17 cellular contexts compared by ENCODE assay signal in genomic region chr13:51221108-51221507, GRCh38. TPM values are rescaled to one million over a fixed set of nuclear protein-coding genes. Genes with fewer than 3 reads are reported as not detected.
A peak's percentile ranks its signal among the peaks of the same experiment; 100 is the strongest.
DNase-seq lines count a peak whose midpoint lies in the region; ATAC-seq and TF ChIP-seq lines count a peak whose summit lies in the region.
"Had no signal": no experiment of that assay in that cellular context is flagged by ENCODE, and none has a peak within 500 bp of the region (broad histone marks: within the 10 kb centered on the region; RNA-seq: fewer than 3 reads in every experiment).

No MANE protein-coding gene starts in this region.

- no peak for TF ChIP-seq POLR2A in breast epithelium (IDR thresholded peaks at IDR 0.05)

- H3K4me3 Mint-ChIP-seq in stimulated activated naive CD8-positive, alpha-beta T cell treated with anti-CD3 and anti-CD28 coated beads, Interleukin-15, Interleukin-2, amounts not matched to agents 100 ng/mL and 50 ng/mL, for 24 hours, result peak overlapping the region; percentile 72
- H3K4me3 Mint-ChIP-seq in activated B cell treated with CpG ODN at 0.5 μM for 24 hours, result peak overlapping the region; percentile 81

- peaks cover 1% of the 10 kb centered on the region for H3K36me3 ChIP-seq in iPS-18a (ENCODE audit: control insufficient read depth, low read depth, low read length)
- no peaks in the 10 kb centered on the region for H3K36me3 ChIP-seq in breast epithelium
- H3K36me3 ChIP-seq in BE2C, result no peaks in the 10 kb centered on the region
- H3K36me3 ChIP-seq: right atrium auricular region, SJSA1, vagina had no signal

- H3K4me1 Mint-ChIP-seq in stimulated activated naive CD8-positive, alpha-beta T cell treated with anti-CD3 and anti-CD28 coated beads, Interleukin-15, Interleukin-2, amounts not matched to agents 100 ng/mL and 50 ng/mL, for 24 hours (ENCODE audit: low read depth), result peaks cover 6% of the 10 kb centered on the region
- peaks cover 7% of the 10 kb centered on the region for H3K4me1 Mint-ChIP-seq in activated B cell treated with CpG ODN at 0.5 μM for 24 hours

- H3K27me3 ChIP-seq in iPS-18a (ENCODE audit: control insufficient read depth, insufficient read depth, low read length), result peaks cover 13% of the 10 kb centered on the region
- H3K27me3 ChIP-seq in breast epithelium, result no peaks in the 10 kb centered on the region
- peaks cover 5% of the 10 kb centered on the region for H3K27me3 ChIP-seq in BE2C
- H3K27me3 ChIP-seq: right atrium auricular region, vagina had no signal

- POLR2A ChIA-PET in activated B cell treated with CpG ODN at 0.5 μM for 24 hours (lab: Charles Lee), result no interaction called here

- CTCF ChIA-PET in activated B cell treated with CpG ODN at 0.5 μM for 24 hours (lab: Charles Lee), result interaction anchor here (1.1 kb wide), 1 partner anchor 577 kb away, joined by 3 read pairs; no protein-coding TSS in a partner anchor

- H3K4me3 ChIP-seq in iPS-18a (ENCODE audit: low read length) (peak overlapping the region; percentile 83), breast epithelium (no peak overlapping the region), BE2C (ENCODE audit: low read depth, low read length) (no peak overlapping the region; the same call in 1 of the 2 replicates)

- peaks cover 34% of the 10 kb centered on the region for H3K4me1 ChIP-seq in iPS-18a (ENCODE audit: control insufficient read depth, low read depth, low read length)
- no peaks in the 10 kb centered on the region for H3K4me1 ChIP-seq in breast epithelium
- peaks cover 24% of the 10 kb centered on the region for H3K4me1 ChIP-seq in BE2C

- H3K27ac Mint-ChIP-seq in stimulated activated naive CD8-positive, alpha-beta T cell treated with anti-CD3 and anti-CD28 coated beads, Interleukin-15, Interleukin-2, amounts not matched to agents 100 ng/mL and 50 ng/mL, for 24 hours, result no peak overlapping the region
- no peak overlapping the region for H3K27ac Mint-ChIP-seq in activated B cell treated with CpG ODN at 0.5 μM for 24 hours

- TF ChIP-seq CTCF in activated B cell treated with CpG ODN at 0.5 μM for 24 hours (IDR thresholded peaks at IDR 0.05), result no peak
- no peak for TF ChIP-seq CTCF in breast epithelium (IDR thresholded peaks at IDR 0.05)
- no peak for TF ChIP-seq CTCF in BE2C (IDR thresholded peaks at IDR 0.05; ENCODE audit: low read depth, low read length)

- no peak for ATAC-seq in stimulated activated naive CD8-positive, alpha-beta T cell treated with anti-CD3 and anti-CD28 coated beads, Interleukin-15, Interleukin-2, amounts not matched to agents 100 U/mL and 50 U/mL, for 24 hours
- ATAC-seq in activated B cell treated with CpG ODN at 0.5 μM for 24 hours (ENCODE audit: low read depth), result no peak
- no peak for ATAC-seq in GM18517 (IDR thresholded peaks at IDR 0.05; ENCODE audit: unreplicated experiment)
- no peak for ATAC-seq in GM18520 (IDR thresholded peaks at IDR 0.05; ENCODE audit: unreplicated experiment)

- intact Hi-C loops in activated B cell treated with CpG ODN at 0.5 μM for 24 hours (cut with micrococcal nuclease) (loop anchor here (5.0 kb wide), 1 partner anchor 581 kb away; the partner anchor contains the start of gene DHRS12), breast epithelium (cut with DNase I; ENCODE audit: low total_unique reads) (no loop called here)

- H3K9me3 ChIP-seq in iPS-18a (ENCODE audit: control insufficient read depth, low read depth, low read length) (no peaks in the 10 kb centered on the region), breast epithelium (no peaks in the 10 kb centered on the region), BE2C (no peaks in the 10 kb centered on the region)
- H3K9me3 ChIP-seq: right atrium auricular region, SJSA1, vagina had no signal

- H3K9me3 Mint-ChIP-seq in stimulated activated naive CD8-positive, alpha-beta T cell treated with anti-CD3 and anti-CD28 coated beads, Interleukin-15, Interleukin-2, amounts not matched to agents 100 ng/mL and 50 ng/mL, for 24 hours, result no peaks in the 10 kb centered on the region
- no peaks in the 10 kb centered on the region for H3K9me3 Mint-ChIP-seq in activated B cell treated with CpG ODN at 0.5 μM for 24 hours
- H3K9me3 Mint-ChIP-seq: stimulated activated naive B cell treated with anti-CD40 and anti-IgM and Interleukin-4, amounts not matched to agents 10 μg/mL and 1 μg/mL and 100 μg/mL, for 72 hours had no signal

- H3K36me3 Mint-ChIP-seq in stimulated activated naive CD8-positive, alpha-beta T cell treated with anti-CD3 and anti-CD28 coated beads, Interleukin-15, Interleukin-2, amounts not matched to agents 100 ng/mL and 50 ng/mL, for 24 hours (ENCODE audit: low read depth), result no peaks in the 10 kb centered on the region
- H3K36me3 Mint-ChIP-seq in activated B cell treated with CpG ODN at 0.5 μM for 24 hours (ENCODE audit: low read depth), result no peaks in the 10 kb centered on the region
- H3K36me3 Mint-ChIP-seq: stimulated activated naive B cell treated with anti-CD40 and anti-IgM and Interleukin-4, amounts not matched to agents 10 μg/mL and 1 μg/mL and 100 μg/mL, for 72 hours had no signal

- peaks cover 59% of the 10 kb centered on the region for H3K27me3 Mint-ChIP-seq in stimulated activated naive CD8-positive, alpha-beta T cell treated with anti-CD3 and anti-CD28 coated beads, Interleukin-15, Interleukin-2, amounts not matched to agents 100 ng/mL and 50 ng/mL, for 24 hours
- H3K27me3 Mint-ChIP-seq in activated B cell treated with CpG ODN at 0.5 μM for 24 hours, result peaks cover 51% of the 10 kb centered on the region

- H3K27ac ChIP-seq in iPS-18a (ENCODE audit: low read length) (no peak overlapping the region), breast epithelium (no peak overlapping the region)
- H3K27ac ChIP-seq: right atrium auricular region, SJSA1, vagina had no signal

- no peak overlapping the region for H3K9ac ChIP-seq in iPS-18a (ENCODE audit: low read length)

- DNase-seq in stimulated activated naive CD8-positive, alpha-beta T cell treated with anti-CD3 and anti-CD28 coated beads, Interleukin-15, Interleukin-2, amounts not matched to agents 100 U/mL and 50 U/mL, for 24 hours, result no peak
- DNase-seq in activated B cell treated with CpG ODN at 0.5 μM for 24 hours (no peak), breast epithelium (ENCODE audit: low spot score in 2 of 2) (no peak), BE2C (no peak)
- DNase-seq: activated effector memory CD4-positive, alpha-beta T cell treated with Interleukin-2 at 50 U/mL for 16 hours; AML-193; NCI-H2107; NK-92 treated with Interleukin-12 subunit alpha and Interleukin-12 subunit beta, amount 100 ng/mL, for 24 hours; stimulated activated CD4-positive, alpha-beta T cell treated with anti-CD3 and anti-CD28 coated beads, Interleukin-4, amount 100 ng/mL, for 24 hours; stimulated activated naive B cell treated with anti-CD40 and anti-IgM and Interleukin-4, amounts not matched to agents 10 μg/mL and 1 μg/mL and 100 μg/mL, for 72 hours had no signal

RNA-seq across cellular contexts. Expression of gene FAM124A, which starts 1.1 kb away (rescaled TPM):
- 0.07 TPM in 1 of 2 replicates, not detected in the other for total RNA-seq in activated B cell treated with CpG ODN at 0.5 μM for 24 hours
- total RNA-seq in breast epithelium, result 1 to 10 TPM; 2.2 to 7.9 (median 6.1) TPM
- 13.1 TPM for polyA plus RNA-seq in BE2C (2012; ENCODE audit: insufficient read depth, insufficient read length, low read depth)
